ENCODE assay signal across 21 cellular contexts in genomic region chr14:59829469-59829868, GRCh38. TPM values are rescaled to one million over a fixed set of nuclear protein-coding genes. Genes with fewer than 3 reads are reported as not detected.
A peak's percentile ranks its signal among the peaks of the same experiment; 100 is the strongest.
DNase-seq lines count a peak whose midpoint lies in the region; ATAC-seq and TF ChIP-seq lines count a peak whose summit lies in the region.
"Had no signal": no experiment of that assay in that cellular context is flagged by ENCODE, and none has a peak within 500 bp of the region (broad histone marks: within the 10 kb centered on the region; RNA-seq: fewer than 3 reads in every experiment).

No MANE protein-coding gene starts in this region.

- no peak overlapping the region for H2BK15ac ChIP-seq in mesenchymal stem cell (ENCODE audit: low read depth, poor library complexity, severe bottlenecking)

- no peak overlapping the region for H4K8ac ChIP-seq in mesenchymal stem cell (ENCODE audit: low read length)

- TF ChIP-seq CTCF in astrocyte of the cerebellum (IDR thresholded peaks at IDR 0.05; ENCODE audit: low read depth, low read length, missing control alignments), result no peak
- no peak for TF ChIP-seq CTCF in left ventricle myocardium inferior (IDR thresholded peaks at IDR 0.05; ENCODE audit: borderline replicate concordance)

- H4K91ac ChIP-seq in mesenchymal stem cell (ENCODE audit: low read length), result no peak overlapping the region

- H3K27me3 ChIP-seq in BLaER1 treated with 17β-estradiol and CSF1 and Interleukin-3, amounts not matched to agents 10 nM and 100 nM, result no peaks in the 10 kb centered on the region
- no peaks in the 10 kb centered on the region for H3K27me3 ChIP-seq in mesenchymal stem cell (ENCODE audit: control insufficient read depth in 1 of 2, insufficient read depth in 1 of 2, low read length in 2 of 2)
- H3K27me3 ChIP-seq in left ventricle myocardium inferior (ENCODE audit: low read depth), result no peaks in the 10 kb centered on the region
- H3K27me3 ChIP-seq: sigmoid colon had no signal

- no peak overlapping the region for H3K14ac ChIP-seq in mesenchymal stem cell (ENCODE audit: low read length in 2 of 2)

- no peak overlapping the region for H2BK120ac ChIP-seq in mesenchymal stem cell (ENCODE audit: low read depth, low read length)

- intact Hi-C loops in left ventricle myocardium inferior (cut with micrococcal nuclease), result no loop called here

- H3K4me1 ChIP-seq in BLaER1 treated with 17β-estradiol and CSF1 and Interleukin-3, amounts not matched to agents 10 nM and 100 nM, result peaks cover 6 to 22% (median 10%) of the 10 kb centered on the region in 10 experiments; a peak in 16 of 20 replicates
- H3K4me1 ChIP-seq in mesenchymal stem cell (ENCODE audit: control insufficient read depth, insufficient read depth, low read depth, low read length) (peaks cover 2% of the 10 kb centered on the region), left ventricle myocardium inferior (no peaks in the 10 kb centered on the region)
- H3K4me1 ChIP-seq: sigmoid colon had no signal

- H3K4me3 ChIP-seq in BLaER1 treated with 17β-estradiol and CSF1 and Interleukin-3, amounts not matched to agents 10 nM and 100 nM, result no peak overlapping the region
- H3K4me3 ChIP-seq in astrocyte of the cerebellum (ENCODE audit: low read depth, low read length), result no peak overlapping the region
- H3K4me3 ChIP-seq in mesenchymal stem cell (ENCODE audit: insufficient read depth in 1 of 2, low read depth in 1 of 2, low read length in 2 of 2), result no peak overlapping the region
- no peak overlapping the region for H3K4me3 ChIP-seq in left ventricle myocardium inferior
- H3K4me3 ChIP-seq: sigmoid colon had no signal

- H3K36me3 ChIP-seq in BLaER1 treated with 17β-estradiol and CSF1 and Interleukin-3, amounts not matched to agents 10 nM and 100 nM, result no peaks in the 10 kb centered on the region
- no peaks in the 10 kb centered on the region for H3K36me3 ChIP-seq in mesenchymal stem cell (ENCODE audit: control insufficient read depth in 1 of 2, insufficient read depth in 2 of 2, low read depth in 1 of 2, low read length in 2 of 2)
- H3K36me3 ChIP-seq in left ventricle myocardium inferior, result no peaks in the 10 kb centered on the region
- H3K36me3 ChIP-seq: sigmoid colon had no signal

- DNase-seq in LHCN-M2 (ENCODE audit: low read depth) (peak; percentile 27), astrocyte of the cerebellum (ENCODE audit: low read depth) (peak; percentile 33), mesenchymal stem cell (no peak), NCI-H524 (lab: John Stamatoyannopoulos, UW) (no peak), left ventricle myocardium inferior (no peak)
- DNase-seq: activated CD4-positive, alpha-beta T cell treated with anti-CD3 and anti-CD28 coated beads, Interleukin-2, amount 50 U/mL, for 4 hours; activated CD8-positive, alpha-beta memory T cell treated with anti-CD3 and anti-CD28 coated beads, Interleukin-2, amount 50 U/mL, for 4 hours; activated naive CD8-positive, alpha-beta T cell treated with anti-CD3 and anti-CD28 coated beads, Interleukin-2, amount 10 ng/mL, durations not matched to agents 7 days and 5 days; CD4-positive, alpha-beta T cell; cortex of kidney; KBM-7; NCI-H146; NCI-H2171; posterior cingulate gyrus; sigmoid colon had no signal

- H3K18ac ChIP-seq in mesenchymal stem cell (ENCODE audit: low read depth in 1 of 2, low read length in 2 of 2), result no peak overlapping the region

- no peak overlapping the region for H2BK5ac ChIP-seq in mesenchymal stem cell (ENCODE audit: low read depth, low read length, poor library complexity, severe bottlenecking)

- ATAC-seq in HG03280 (IDR thresholded peaks at IDR 0.05; ENCODE audit: unreplicated experiment) (no peak), HG02973 (IDR thresholded peaks at IDR 0.05; ENCODE audit: unreplicated experiment) (no peak)
- ATAC-seq: activated T-helper 17 cell treated with anti-CD3 and anti-CD28 coated beads, Interleukin-2, amount 50 U/mL, for 72 hours; Panc1 had no signal

- H2AFZ ChIP-seq in mesenchymal stem cell (ENCODE audit: low read depth, low read length), result no peak overlapping the region

- in situ Hi-C loops in astrocyte of the cerebellum (cut with HindIII; ENCODE audit: low sequenced_read_pairs), result no loop called here

- no peak overlapping the region for H2BK12ac ChIP-seq in mesenchymal stem cell (ENCODE audit: low read length in 2 of 2)

- no peaks in the 10 kb centered on the region for H4K20me1 ChIP-seq in BLaER1 treated with 17β-estradiol and CSF1 and Interleukin-3, amounts not matched to agents 10 nM and 100 nM

- H3K4ac ChIP-seq in mesenchymal stem cell (ENCODE audit: low read depth in 1 of 2, low read length in 2 of 2), result no peak overlapping the region

- no peak overlapping the region for H3K23ac ChIP-seq in mesenchymal stem cell (ENCODE audit: low read length in 2 of 2)

- H3K27ac ChIP-seq in BLaER1 treated with 17β-estradiol and CSF1 and Interleukin-3, amounts not matched to agents 10 nM and 100 nM, result no peak overlapping the region; a peak in 1 of 22 replicates
- H3K27ac ChIP-seq in mesenchymal stem cell (ENCODE audit: low read length, poor library complexity, severe bottlenecking), result no peak overlapping the region
- no peak overlapping the region for H3K27ac ChIP-seq in left ventricle myocardium inferior (replicated peaks)
- H3K27ac ChIP-seq: sigmoid colon had no signal

- H3K4me2 ChIP-seq in BLaER1 treated with 17β-estradiol and CSF1 and Interleukin-3, amounts not matched to agents 10 nM and 100 nM, result peak overlapping the region in 8 of 11 experiments; percentile 37 to 70 (median 54); a peak in 16 of 22 replicates
- H3K4me2 ChIP-seq in mesenchymal stem cell (ENCODE audit: low read length, poor library complexity, severe bottlenecking), result no peak overlapping the region

- no peak overlapping the region; a peak in 1 of 22 replicates for H3K9ac ChIP-seq in BLaER1 treated with 17β-estradiol and CSF1 and Interleukin-3, amounts not matched to agents 10 nM and 100 nM
- peak overlapping the region; percentile 68 for H3K9ac ChIP-seq in mesenchymal stem cell (ENCODE audit: low read length)

- H2AK5ac ChIP-seq in mesenchymal stem cell (ENCODE audit: low read length, severe bottlenecking), result no peak overlapping the region

- no peaks in the 10 kb centered on the region for H3K9me3 ChIP-seq in BLaER1 treated with 17β-estradiol and CSF1 and Interleukin-3, amounts not matched to agents 10 nM and 100 nM (replicated peaks in 1 of 11)
- H3K9me3 ChIP-seq in mesenchymal stem cell (ENCODE audit: control insufficient read depth, low read length) (no peaks in the 10 kb centered on the region), left ventricle myocardium inferior (replicated peaks) (no peaks in the 10 kb centered on the region)
- H3K9me3 ChIP-seq: sigmoid colon had no signal

- no peaks in the 10 kb centered on the region for H3K79me1 ChIP-seq in mesenchymal stem cell (replicated peaks; ENCODE audit: low read length, poor library complexity, severe bottlenecking)

RNA-seq across cellular contexts. Expression of gene RTN1, which starts 41.1 kb away (rescaled TPM):
- 0.63 and 1.1 TPM in 2 replicates for total RNA-seq in LHCN-M2 (2014; rRNA removed)
- polyA plus RNA-seq in LHCN-M2 (2012), result 0.43 TPM
- 0.03 TPM for polyA plus RNA-seq in mesenchymal stem cell (2013, experiment 1 of 2)
- polyA plus RNA-seq in mesenchymal stem cell (2013, experiment 2 of 2), result 0.07 TPM
- 0.80 TPM for total RNA-seq in left ventricle myocardium inferior
- total RNA-seq: activated naive CD8-positive, alpha-beta T cell treated with anti-CD3 and anti-CD28 coated beads, Interleukin-2, amount 10 ng/mL, durations not matched to agents 7 days and 5 days; activated T-helper 17 cell treated with anti-CD3 and anti-CD28 coated beads, Interleukin-2, amount 50 U/mL, for 72 hours; HT-29 had no signal

Comparison
In these comparisons a context has a peak if more than half of its experiments do, and no peak if none do; other contexts are left out.
1. DNase-seq: peak in LHCN-M2 (single experiment) and astrocyte of the cerebellum (single experiment); none in mesenchymal stem cell (single experiment), NCI-H524 (0 of 2) and left ventricle myocardium inferior (single experiment).